Comparison of ENCODE assay signal across 10 cellular contexts in genomic region chrX:136148391-136148790, GRCh38. TPM values are rescaled to one million over a fixed set of nuclear protein-coding genes. Genes with fewer than 3 reads are reported as not detected.
DNase-seq lines count a peak whose midpoint lies in the region; ATAC-seq, FAIRE-seq and TF ChIP-seq lines count a peak whose summit lies in the region.
"Had no signal": no experiment of that assay in that cellular context is flagged by ENCODE, and none has a peak within 500 bp of the region (broad histone marks: within the 10 kb centered on the region; RNA-seq: fewer than 3 reads in every experiment).

No MANE protein-coding gene starts in this region.

- TF ChIP-seq EP300 in A549 (IDR thresholded peaks at IDR 0.05): no peak

- no peaks in the 10 kb centered on the region; a peak in 1 of 3 replicates for H3K36me3 ChIP-seq in HEK293 (ENCODE audit: control insufficient read depth in 2 of 2, insufficient read depth in 1 of 2, low read length in 2 of 2)
- H3K36me3 ChIP-seq in duodenal mucosa (ENCODE audit: control insufficient read depth in 1 of 2, insufficient read depth in 2 of 2, low read length in 2 of 2): no peaks in the 10 kb centered on the region

- peak overlapping the region; percentile 73 for H3K4me2 ChIP-seq in A549

- ATAC-seq in A549 (no peak), HG03565 (IDR thresholded peaks at IDR 0.05; ENCODE audit: unreplicated experiment) (no peak)
- no peak for ATAC-seq in naive thymus-derived CD8-positive, alpha-beta T cell

- POLR2A ChIA-PET in A549 (lab: Yijun Ruan, JAX) (no interaction called here), HEK293 (lab: Yijun Ruan, JAX) (interaction anchor here (0.6 to 2.2 kb wide), 2 partner anchors 83 to 732 kb away, joined by 3 to 4 read pairs; partner anchors contain the start of gene RBMX)
- POLR2A ChIA-PET in naive thymus-derived CD8-positive, alpha-beta T cell (lab: Charles Lee): no interaction called here

- H3K27me3 Mint-ChIP-seq in naive thymus-derived CD8-positive, alpha-beta T cell: peaks cover 0 to 2% (median 0%) of the 10 kb centered on the region in 5 donors

- no peaks in the 10 kb centered on the region for H3K9me3 Mint-ChIP-seq in naive thymus-derived CD8-positive, alpha-beta T cell

- H3K4me3 ChIP-seq in A549 (no peak overlapping the region; the same call in 1 of the 3 replicates), HEK293 (ENCODE audit: low read depth, low read length) (peak overlapping the region; percentile 63), duodenal mucosa (ENCODE audit: low read depth in 1 of 2, low read length in 2 of 2) (peak overlapping the region; percentile 43)

- H3K4me1 ChIP-seq in A549 (no peaks in the 10 kb centered on the region; the same call in 1 of the 3 replicates), HEK293 (ENCODE audit: control insufficient read depth, insufficient read depth, low read length) (peaks cover 10% of the 10 kb centered on the region), duodenal mucosa (ENCODE audit: control insufficient read depth in 1 of 2, insufficient read depth in 2 of 2, low read length in 2 of 2) (no peaks in the 10 kb centered on the region)

- peak overlapping the region in 8 of 10 donors; percentile 35 to 85 (median 65) for H3K27ac Mint-ChIP-seq in naive thymus-derived CD8-positive, alpha-beta T cell

- TF ChIP-seq CTCF in A549 (IDR thresholded peaks at IDR 0.05) (no peak), HEK293 (tag by site-specific recombination; IDR thresholded peaks at IDR 0.05) (no peak)

- no peaks in the 10 kb centered on the region for H3K36me3 Mint-ChIP-seq in naive thymus-derived CD8-positive, alpha-beta T cell

- peaks cover 3 to 15% of the 10 kb centered on the region in 2 donors for H3K27me3 ChIP-seq in duodenal mucosa (ENCODE audit: control insufficient read depth in 1 of 2, insufficient read depth in 2 of 2, low read length in 2 of 2)

- 88% methylated on average over 15 of the region's 17 CpGs for WGBS in A549 (ENCODE audit: missing lambda C conversion rate)

- FAIRE-seq in A549 (lab: Jason Lieb, UNC): no peak
- FAIRE-seq: G401.6 had no signal

- H3K9me3 ChIP-seq in A549 (no peaks in the 10 kb centered on the region), HEK293 (ENCODE audit: control insufficient read depth, insufficient read depth, low read depth, low read length) (no peaks in the 10 kb centered on the region), duodenal mucosa (ENCODE audit: control insufficient read depth in 1 of 2, low read length in 2 of 2) (no peaks in the 10 kb centered on the region)

- peak overlapping the region; percentile 52 to 90 (median 66) for H3K4me3 Mint-ChIP-seq in naive thymus-derived CD8-positive, alpha-beta T cell

- peaks cover 13 to 32% (median 25%) of the 10 kb centered on the region in 4 donors for H3K4me1 Mint-ChIP-seq in naive thymus-derived CD8-positive, alpha-beta T cell

- no peak for TF ChIP-seq RAD21 in A549 (conservative IDR thresholded peaks at IDR 0.05 in 1 of 2, IDR thresholded peaks at IDR 0.05 in 1 of 2)

- no peak for TF ChIP-seq POLR2A in A549 (IDR thresholded peaks at IDR 0.05; ENCODE audit: low read length)

- CTCF ChIA-PET in A549 (lab: Yijun Ruan, JAX): interaction anchor here (1.5 kb wide), 1 partner anchor 14 kb away, joined by 6 read pairs; no protein-coding TSS in a partner anchor
- CTCF ChIA-PET in HEK293 (lab: Yijun Ruan, JAX): interaction anchor here (0.7 to 0.9 kb wide), 2 partner anchors 14 to 54 kb away, joined by 4 read pairs; no protein-coding TSS in a partner anchor

- DNase-seq in A549 (ENCODE audit: low read depth in 1 of 2, low spot score in 1 of 2): no peak
- no peak for DNase-seq in naive thymus-derived CD8-positive, alpha-beta T cell
- DNase-seq in SIG-M5 treated with dmso at 0.1 percent for 504 hours (lab: John Stamatoyannopoulos, UW; ENCODE audit: unreplicated experiment): no peak
- no peak for DNase-seq in NCI-H345 (lab: John Stamatoyannopoulos, UW)
- no peak for DNase-seq in effector CD8-positive, alpha-beta T cell (lab: John Stamatoyannopoulos, UW)
- DNase-seq: foreskin melanocyte had no signal

- no peak overlapping the region for H3K27ac ChIP-seq in A549
- H3K27ac ChIP-seq in HEK293 (ENCODE audit: extremely low read depth, low read depth, low read length): peak overlapping the region; percentile 99
- H3K27ac ChIP-seq in duodenal mucosa (ENCODE audit: low read depth, low read length): peak overlapping the region; percentile 32

- peak overlapping the region in 1 of 2 donors; percentile 25 for H3K9ac ChIP-seq in duodenal mucosa (ENCODE audit: low read depth in 1 of 2, low read length in 2 of 2)

TF ChIP-seq in A549, 52 proteins besides CTCF, POLR2A, EP300 and RAD21 (continues in another document):
- TF ChIP-seq CBX2 (IDR thresholded peaks at IDR 0.05; ENCODE audit: borderline replicate concordance, low read depth) (no peak), NFE2L2 (conservative IDR thresholded peaks at IDR 0.05; ENCODE audit: low read length) (no peak), POLR2AphosphoS2 (conservative IDR thresholded peaks at IDR 0.05; ENCODE audit: low read length) (no peak), KDM1A (IDR thresholded peaks at IDR 0.05; ENCODE audit: low read depth) (no peak), MAZ (IDR thresholded peaks at IDR 0.05; ENCODE audit: borderline replicate concordance, low read depth, low read length) (no peak), BHLHE40 (IDR thresholded peaks at IDR 0.05; ENCODE audit: low read depth, low read length) (no peak), MAX (IDR thresholded peaks at IDR 0.05) (no peak), ZNF302 (CRISPR knock-in tag; IDR thresholded peaks at IDR 0.05) (no peak), HOXB5 (CRISPR knock-in tag; IDR thresholded peaks at IDR 0.05) (no peak), ELK1 (IDR thresholded peaks at IDR 0.05; ENCODE audit: low read depth, low read length) (no peak), CBX8 (IDR thresholded peaks at IDR 0.05) (no peak), PHF8 (IDR thresholded peaks at IDR 0.05; ENCODE audit: borderline replicate concordance, low read depth) (no peak), ZSCAN20 (CRISPR knock-in tag; IDR thresholded peaks at IDR 0.05) (no peak), SREBF2 (IDR thresholded peaks at IDR 0.05) (no peak), JUN (IDR thresholded peaks at IDR 0.05) (no peak), ZFP36 (IDR thresholded peaks at IDR 0.05; ENCODE audit: borderline replicate concordance, partially characterized antibody) (no peak)

TF ChIP-seq in HEK293, 187 proteins besides CTCF, POLR2A, EP300 and RAD21 (continues in another document):
- peak; percentile 81; the same call in 1 of the 2 replicates for TF ChIP-seq ZBTB6 (tag by site-specific recombination; IDR thresholded peaks at IDR 0.05)
- TF ChIP-seq PRDM1 (tag by site-specific recombination; IDR thresholded peaks at IDR 0.05): peak; percentile 49; the same call in 1 of the 2 replicates
- no peak for TF ChIP-seq ZNF571 (tag by site-specific recombination; IDR thresholded peaks at IDR 0.05)
- peak; percentile 68 for TF ChIP-seq PRDM6 (tag by site-specific recombination; IDR thresholded peaks at IDR 0.05)
- TF ChIP-seq ZNF777 (tag by site-specific recombination; IDR thresholded peaks at IDR 0.05; ENCODE audit: borderline replicate concordance): no peak
- TF ChIP-seq TCF7L2 (IDR thresholded peaks at IDR 0.05; ENCODE audit: borderline replicate concordance, low read depth, low read length): no peak
- TF ChIP-seq KLF1 (tag by site-specific recombination; IDR thresholded peaks at IDR 0.05): no peak
- no peak for TF ChIP-seq ZNF473 (tag by site-specific recombination; IDR thresholded peaks at IDR 0.05)
- no peak for TF ChIP-seq ZNF292 (tag by site-specific recombination; IDR thresholded peaks at IDR 0.05; ENCODE audit: borderline replicate concordance, low read depth)
- no peak for TF ChIP-seq INSM2 (tag by site-specific recombination; IDR thresholded peaks at IDR 0.05)

RNA-seq across cellular contexts. Expression of gene FHL1, which starts 1.1 kb away (rescaled TPM):
- polyA plus RNA-seq in A549 (2011; rRNA removed): 32.2 and 38.5 TPM in 2 replicates
- 7.9 and 11.0 TPM in 2 replicates for polyA plus RNA-seq in A549 (2012; cell fraction: cytosol; rRNA removed)
- polyA plus RNA-seq in A549 (2012; cell fraction: nucleus; rRNA removed): 7.3 and 7.5 TPM in 2 replicates
- 25.6 to 40.7 TPM (median 31.6 TPM) in 3 replicates for polyA plus RNA-seq in A549 (2017; fragmentation: RNase III; extraction: RNeasy Plus Mini Kit Qiagen cat#74134 plus additional on column Dnase treatment)
- polyA minus RNA-seq in A549 (2011; rRNA and poly(A)+ RNA removed): 30.5 and 34.9 TPM in 2 replicates
- total RNA-seq in naive thymus-derived CD8-positive, alpha-beta T cell: 10 to 100 TPM; 10.8 to 12.8 TPM
- 10 to 100 TPM; 14.9 to 16.6 (median 16.5) TPM for polyA plus RNA-seq in naive thymus-derived CD8-positive, alpha-beta T cell

Comparison
In these comparisons a context has a peak if more than half of its experiments do, and no peak if none do; other contexts are left out.
1. H3K27ac ChIP-seq: peak in HEK293 (single experiment) and duodenal mucosa (single experiment); none in A549 (0 of 2).